17 cellular contexts compared by ENCODE assay signal in genomic region chr11:42890773-42891172, GRCh38.
"Had no signal": no experiment of that assay in that cellular context is flagged by ENCODE, and none has a peak within 500 bp of the region (broad histone marks: within the 10 kb centered on the region; RNA-seq: fewer than 3 reads in every experiment).

No MANE protein-coding gene starts in this region.

- DNase-seq: activated CD4-positive, alpha-beta T cell treated with anti-CD3 and anti-CD28 coated beads for 1 hour; activated CD8-positive, alpha-beta memory T cell treated with anti-CD3 and anti-CD28 coated beads for 24 hours; activated CD8-positive, alpha-beta memory T cell treated with anti-CD3 and anti-CD28 coated beads, Interleukin-2, amount 50 U/mL, for 48 hours; activated effector memory CD4-positive, alpha-beta T cell treated with Interleukin-2 at 50 U/mL for 16 hours; activated naive CD4-positive, alpha-beta T cell treated with anti-CD3 and anti-CD28 coated beads, Interleukin-2, amount 10 ng/mL, durations not matched to agents 7 days and 5 days; activated naive CD8-positive, alpha-beta T cell treated with anti-CD3 and anti-CD28 coated beads, Interleukin-2, amount 50 U/mL, for 24 hours; activated T-cell treated with anti-CD3 and anti-CD28 coated beads, Interleukin-2, amount 50 U/mL, for 48 hours; anterior cingulate cortex; brain microvascular endothelial cell; central memory CD4-positive, alpha-beta T cell; foreskin keratinocyte; hippocampal formation; stimulated activated CD4-positive, alpha-beta T cell treated with anti-CD3 and anti-CD28 coated beads, Interleukin-4, amount 100 ng/mL, for 24 hours; stomach had no signal

- H3K36me3 ChIP-seq: brain microvascular endothelial cell, stomach had no signal

- H3K27me3 ChIP-seq: brain microvascular endothelial cell, foreskin keratinocyte, stomach had no signal

- FAIRE-seq: islet of Langerhans had no signal

- H3K4me3 ChIP-seq: lung, stomach had no signal

- H3K9ac ChIP-seq: parathyroid adenoma had no signal

- H3K4me1 ChIP-seq: foreskin keratinocyte, parathyroid adenoma, stomach had no signal

- H3K27ac ChIP-seq: brain microvascular endothelial cell, foreskin keratinocyte, parathyroid adenoma, stomach had no signal
